20 cellular contexts compared by ENCODE assay signal in the genomic region with DNA sequence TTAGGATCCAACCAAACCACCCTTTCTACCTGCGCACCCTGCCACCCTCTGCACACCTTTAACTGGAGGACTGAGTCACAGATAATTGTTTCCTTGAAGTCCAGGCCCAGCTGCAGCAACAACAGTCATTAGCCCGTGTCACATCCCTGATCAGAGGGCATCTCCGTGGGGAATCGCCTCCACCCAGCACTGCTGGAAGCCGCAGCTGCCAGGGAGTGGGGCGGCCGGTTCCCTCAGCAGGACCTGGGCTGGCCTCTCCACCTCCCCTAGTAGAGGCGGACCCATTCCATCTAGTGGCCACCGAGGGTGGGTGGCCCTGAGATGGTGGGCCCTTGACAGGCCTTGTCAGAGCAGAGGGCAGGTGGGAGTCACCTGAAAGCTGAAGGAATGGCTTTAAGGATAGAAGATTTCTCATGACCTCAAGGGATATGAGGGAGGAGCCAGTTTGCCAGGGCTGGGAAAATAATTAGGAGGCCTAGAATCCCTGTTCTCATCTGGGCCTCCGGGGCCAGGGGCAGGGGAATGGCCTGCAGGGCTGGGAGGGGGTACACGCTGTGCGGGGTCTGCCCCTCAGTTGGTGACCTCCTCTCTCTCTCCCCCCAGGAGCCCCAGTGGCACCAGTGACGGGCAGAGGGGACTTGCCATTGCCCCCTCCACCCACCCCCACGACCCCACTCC. TPM values are rescaled to one million over a fixed set of nuclear protein-coding genes. Genes with fewer than 3 reads are reported as not detected.
DNase-seq lines count a peak whose midpoint lies in the region; ATAC-seq, FAIRE-seq and TF ChIP-seq lines count a peak whose summit lies in the region.
"Had no signal": no experiment of that assay in that cellular context is flagged by ENCODE, and none has a peak within 500 bp of the region (broad histone marks: within the 10 kb centered on the region; RNA-seq: fewer than 3 reads in every experiment).

No MANE protein-coding gene starts in this region.

- peak overlapping the region; percentile 74 for H3K27ac Mint-ChIP-seq in CD8-positive, alpha-beta T cell
- H3K27ac Mint-ChIP-seq in naive thymus-derived CD8-positive, alpha-beta T cell, result peak overlapping the region in 6 of 10 donors; percentile 20 to 84 (median 69)

- TF ChIP-seq CTCF in CD8-positive, alpha-beta T cell (IDR thresholded peaks at IDR 0.05), result no peak
- no peak for TF ChIP-seq CTCF in HCT116 (IDR thresholded peaks at IDR 0.05 in 2 of 3, conservative IDR thresholded peaks at IDR 0.05 in 1 of 3; ENCODE audit: borderline replicate concordance in 1 of 3, insufficient read depth in 1 of 3, low read depth in 2 of 3, low read length in 2 of 3)
- no peak for TF ChIP-seq CTCF in K562 (IDR thresholded peaks at IDR 0.05 in 2 of 3, conservative IDR thresholded peaks at IDR 0.05 in 1 of 3; ENCODE audit: insufficient read depth in 2 of 3, low read depth in 1 of 3, low read length in 3 of 3)

- H3K79me2 ChIP-seq in HCT116 (ENCODE audit: insufficient read depth, low read length) (peaks cover 6% of the 10 kb centered on the region; the same call in 1 of the 2 replicates), K562 (ENCODE audit: control insufficient read depth, insufficient read depth, low read length) (peaks cover 9% of the 10 kb centered on the region; the same call in 2 of the 3 replicates)

- no peaks in the 10 kb centered on the region for H3K9me2 ChIP-seq in HCT116 (ENCODE audit: insufficient read depth)
- H3K9me2 ChIP-seq: SK-N-SH had no signal

- peaks cover 15% of the 10 kb centered on the region for H3K36me3 ChIP-seq in CD8-positive, alpha-beta T cell (ENCODE audit: insufficient read depth, low read length)
- peaks cover 12 to 27% of the 10 kb centered on the region in 2 experiments for H3K36me3 ChIP-seq in HCT116 (ENCODE audit: control insufficient read depth in 1 of 2, insufficient read depth in 2 of 2, low read length in 2 of 2)
- peaks cover 72% of the 10 kb centered on the region for H3K36me3 ChIP-seq in K562 (ENCODE audit: control insufficient read depth, insufficient read depth, low read length)
- H3K36me3 ChIP-seq in HAP-1 (replicated peaks), result peaks cover 42% of the 10 kb centered on the region

- in situ Hi-C loops in K562 (cut with MboI), result no loop called here
- in situ Hi-C loops in HAP-1 (cut with MboI; ENCODE audit: low sequenced_read_pairs), result no loop called here

- no peaks in the 10 kb centered on the region for H3K9me1 ChIP-seq in K562 (ENCODE audit: control insufficient read depth, insufficient read depth, low read length)

- no peak for FAIRE-seq in K562 (lab: Jason Lieb, UNC)

- no peak for TF ChIP-seq POLR2A in HCT116 (IDR thresholded peaks at IDR 0.05; ENCODE audit: borderline replicate concordance, extremely low read depth, insufficient read depth, insufficient read length)
- TF ChIP-seq POLR2A in K562 (conservative IDR thresholded peaks at IDR 0.05), result no peak

- no peaks in the 10 kb centered on the region for H3K27me3 Mint-ChIP-seq in CD8-positive, alpha-beta T cell (ENCODE audit: low read depth)
- no peaks in the 10 kb centered on the region for H3K27me3 Mint-ChIP-seq in naive thymus-derived CD8-positive, alpha-beta T cell

- WGBS in K562 (ENCODE audit: insufficient coverage, low coverage, missing lambda C conversion rate), result 82% methylated on average over 10 of the region's 14 CpGs

- RAD21 ChIA-PET in HCT116 (lab: Charles Lee; ENCODE audit: low non-redundant PET in 1 of 2, low total read pairs in 2 of 2, uncharacterized antibody in 2 of 2, unreplicated experiment in 2 of 2), result no interaction called here

- H3K9me3 ChIP-seq in CD8-positive, alpha-beta T cell (ENCODE audit: low read length), result no peaks in the 10 kb centered on the region
- H3K9me3 ChIP-seq in HCT116 (ENCODE audit: control insufficient read depth in 1 of 2, insufficient read depth in 1 of 2, low read depth in 1 of 2, low read length in 2 of 2) (no peaks in the 10 kb centered on the region), K562 (replicated peaks; ENCODE audit: control insufficient read depth, insufficient read depth, low read depth, low read length) (no peaks in the 10 kb centered on the region), HAP-1 (no peaks in the 10 kb centered on the region)
- H3K9me3 ChIP-seq: BLaER1 treated with 17β-estradiol and CSF1 and Interleukin-3, amounts not matched to agents 10 nM and 100 nM; right atrium auricular region; SK-N-SH; thyroid gland had no signal

- no peak overlapping the region for H2AFZ ChIP-seq in HCT116 (ENCODE audit: low read depth, low read length, poor library complexity, severe bottlenecking)
- no peak overlapping the region for H2AFZ ChIP-seq in K562 (ENCODE audit: low read depth, low read length)

- no peaks in the 10 kb centered on the region for H3K4me1 ChIP-seq in CD8-positive, alpha-beta T cell (ENCODE audit: insufficient read depth, low read length)
- H3K4me1 ChIP-seq in HCT116 (ENCODE audit: control insufficient read depth in 1 of 2, insufficient read depth in 2 of 2, low read length in 2 of 2) (peaks cover 0 to 11% of the 10 kb centered on the region in 2 experiments; a peak in 1 of 4 replicates), K562 (replicated peaks in 1 of 2; ENCODE audit: control insufficient read depth in 2 of 2, insufficient read depth in 2 of 2, low read length in 2 of 2) (peaks cover 0 to 82% of the 10 kb centered on the region in 2 experiments; a peak in 3 of 5 replicates), HAP-1 (no peaks in the 10 kb centered on the region)
- H3K4me1 ChIP-seq: thyroid gland had no signal

- no peak overlapping the region for H3K27ac ChIP-seq in CD8-positive, alpha-beta T cell (ENCODE audit: low read depth, low read length)
- H3K27ac ChIP-seq in HCT116 (ENCODE audit: low read depth, low read length), result no peak overlapping the region
- no peak overlapping the region for H3K27ac ChIP-seq in K562 (ENCODE audit: extremely low read depth, low read depth, low read length)
- H3K27ac ChIP-seq: right atrium auricular region, thyroid gland had no signal

- intact Hi-C loops in CD8-positive, alpha-beta T cell (cut with DNase I, micrococcal nuclease), result no loop called here
- intact Hi-C loops in HCT116 (cut with micrococcal nuclease) (no loop called here), K562 (cut with micrococcal nuclease) (no loop called here), head of caudate nucleus (cut with DNase I) (no loop called here)

- BruUV-seq in HCT116 (replicated peaks; lab: Mats Ljungman, UMichigan) (no TSS peak), K562 (replicated peaks; lab: Mats Ljungman, UMichigan) (no TSS peak)

- H3K9me3 Mint-ChIP-seq in CD8-positive, alpha-beta T cell, result no peaks in the 10 kb centered on the region
- no peaks in the 10 kb centered on the region for H3K9me3 Mint-ChIP-seq in naive thymus-derived CD8-positive, alpha-beta T cell
- H3K9me3 Mint-ChIP-seq: activated naive CD4-positive, alpha-beta T cell treated with anti-CD3 and anti-CD28 coated beads, Interleukin-2, amount 50 U/mL, for 72 hours had no signal

- no peak for TF ChIP-seq EP300 in K562 (IDR thresholded peaks at IDR 0.05; ENCODE audit: low read length)

- no peaks in the 10 kb centered on the region for H3K27me3 ChIP-seq in CD8-positive, alpha-beta T cell (ENCODE audit: insufficient read depth, low read length)
- H3K27me3 ChIP-seq in HCT116 (ENCODE audit: insufficient read depth, low read length), result no peaks in the 10 kb centered on the region
- no peaks in the 10 kb centered on the region for H3K27me3 ChIP-seq in K562 (ENCODE audit: control insufficient read depth in 2 of 2, insufficient read depth in 2 of 2, low read length in 2 of 2)
- no peaks in the 10 kb centered on the region for H3K27me3 ChIP-seq in HAP-1 (ENCODE audit: low read depth)
- H3K27me3 ChIP-seq: BLaER1 treated with 17β-estradiol and CSF1 and Interleukin-3, amounts not matched to agents 10 nM and 100 nM; right atrium auricular region; thyroid gland had no signal

- H3K36me3 Mint-ChIP-seq in CD8-positive, alpha-beta T cell, result peaks cover 60% of the 10 kb centered on the region
- peaks cover 0 to 56% (median 7%) of the 10 kb centered on the region in 3 donors for H3K36me3 Mint-ChIP-seq in naive thymus-derived CD8-positive, alpha-beta T cell

- TF ChIP-seq RAD21 in HCT116 (IDR thresholded peaks at IDR 0.05; ENCODE audit: low read depth) (no peak), K562 (CRISPR knock-in tag; conservative IDR thresholded peaks at IDR 0.05 in 1 of 2, IDR thresholded peaks at IDR 0.05 in 1 of 2) (no peak)

- no peak for ATAC-seq in CD8-positive, alpha-beta T cell
- ATAC-seq in HCT116 (peak; percentile 38; the same call in 1 of the 2 replicates), K562 (peak; percentile 18; the same call in 1 of the 3 replicates), GM18511 (IDR thresholded peaks at IDR 0.05; ENCODE audit: unreplicated experiment) (no peak)
- no peak for ATAC-seq in naive thymus-derived CD8-positive, alpha-beta T cell
- ATAC-seq: activated naive CD4-positive, alpha-beta T cell treated with anti-CD3 and anti-CD28 coated beads, Interleukin-2, amount 50 U/mL, for 72 hours had no signal

- H3K4me2 ChIP-seq in HCT116 (ENCODE audit: low read length) (no peak overlapping the region), K562 (ENCODE audit: insufficient read depth, low read length) (no peak overlapping the region)
- H3K4me2 ChIP-seq: SK-N-SH had no signal

- POLR2A ChIA-PET in CD8-positive, alpha-beta T cell (lab: Charles Lee), result no interaction called here
- POLR2A ChIA-PET in HCT116 (lab: Charles Lee) (no interaction called here), K562 (lab: Yijun Ruan, JAX) (interaction anchor here (0.8 to 1.0 kb wide), 2 partner anchors 9 to 18 kb away, joined by 3 read pairs; partner anchors contain the start of gene ZNF668)
- POLR2A ChIA-PET in naive thymus-derived CD8-positive, alpha-beta T cell (lab: Charles Lee), result interaction anchor here (0.6 to 0.7 kb wide), 2 partner anchors 38 to 393 kb away, joined by 3 read pairs; no protein-coding TSS in a partner anchor

- peaks cover 15% of the 10 kb centered on the region for H3K4me1 Mint-ChIP-seq in CD8-positive, alpha-beta T cell (ENCODE audit: low read depth)
- peaks cover 11 to 40% (median 29%) of the 10 kb centered on the region in 4 donors for H3K4me1 Mint-ChIP-seq in naive thymus-derived CD8-positive, alpha-beta T cell

- H3K9ac ChIP-seq in HCT116 (ENCODE audit: low read length) (no peak overlapping the region), K562 (ENCODE audit: insufficient read depth in 1 of 2, low read depth in 2 of 2, low read length in 2 of 2) (peak overlapping the region in 1 of 2 experiments; percentile 37; a peak in 2 of 4 replicates)
- H3K9ac ChIP-seq: SK-N-SH had no signal

- DNase-seq in CD8-positive, alpha-beta T cell, result no peak
- no peak for DNase-seq in HCT116 (ENCODE audit: low read depth, low spot score)
- DNase-seq in K562 (ENCODE audit: extremely low read depth in 1 of 4, low spot score in 3 of 4), result no peak
- DNase-seq in naive thymus-derived CD8-positive, alpha-beta T cell, result peak in 1 of 10 donors; percentile 35
- no peak for DNase-seq in head of caudate nucleus
- DNase-seq in HAP-1 (ENCODE audit: low spot score in 2 of 2), result no peak
- no peak for DNase-seq in NCI-H774 (lab: John Stamatoyannopoulos, UW)
- DNase-seq: DMS79 treated with DMSO at 0.1 percent for 48 hours; effector memory CD4-positive, alpha-beta T cell; mammary epithelial cell; NCI-H187; NCI-H510A; OCI-M1; SK-N-SH; stimulated activated CD4-positive, alpha-beta T cell treated with anti-CD3 and anti-CD28 coated beads, Interleukin-1b, Interleukin-23, amount 100 ng/mL, for 48 hours; thyroid gland had no signal

- H3K4me3 Mint-ChIP-seq in CD8-positive, alpha-beta T cell, result no peak overlapping the region
- H3K4me3 Mint-ChIP-seq in naive thymus-derived CD8-positive, alpha-beta T cell, result peak overlapping the region in 1 of 10 donors; percentile 11

- CTCF ChIA-PET in CD8-positive, alpha-beta T cell (lab: Charles Lee), result no interaction called here
- CTCF ChIA-PET in HCT116 (lab: Charles Lee), result no interaction called here
- CTCF ChIA-PET in K562 (lab: Yijun Ruan, JAX; ENCODE audit: low intra/inter-chr PET ratio), result no interaction called here

- H3K4me3 ChIP-seq in CD8-positive, alpha-beta T cell (ENCODE audit: low read depth, low read length), result no peak overlapping the region
- H3K4me3 ChIP-seq in HCT116 (replicated peaks in 1 of 2; ENCODE audit: low read depth in 1 of 2, low read length in 2 of 2), result no peak overlapping the region
- no peak overlapping the region for H3K4me3 ChIP-seq in K562
- no peak overlapping the region for H3K4me3 ChIP-seq in HAP-1
- H3K4me3 ChIP-seq: BLaER1 treated with 17β-estradiol and CSF1 and Interleukin-3, amounts not matched to agents 10 nM and 100 nM; right atrium auricular region; thyroid gland had no signal

- H4K20me1 ChIP-seq in HCT116 (ENCODE audit: insufficient read depth) (no peaks in the 10 kb centered on the region), K562 (replicated peaks; ENCODE audit: control insufficient read depth, insufficient read depth, low read length) (0 out of 2 replicates have a peak, but pooled peaks cover 5% of the 10 kb centered on the region)

RNA-seq across cellular contexts. Expression of gene PRSS53, which starts 6.2 kb away (rescaled TPM):
- total RNA-seq in CD8-positive, alpha-beta T cell, result 1 to 10 TPM; 3.1 to 5.9 TPM
- 11.6 TPM for total RNA-seq in HCT116 (2021; ENCODE audit: unreplicated experiment)
- polyA plus RNA-seq in HCT116 (2012), result 5.4 and 5.7 TPM in 2 replicates
- total RNA-seq in K562 (2011; cell fraction: chromatin; rRNA removed; ENCODE audit: low replicate concordance), result 11.2 and 29.6 TPM in 2 replicates
- total RNA-seq in K562 (2011; cell fraction: nucleolus; rRNA removed), result 16.2 and 17.5 TPM in 2 replicates
- 15.5 and 16.0 TPM in 2 replicates for total RNA-seq in K562 (2011; cell fraction: nucleoplasm; rRNA removed)
- total RNA-seq in K562 (2014; rRNA removed), result 0.78 and 1.1 TPM in 2 replicates
- total RNA-seq in K562 (2014; rRNA removed; fragmentation: Illumina TruSeq; extraction: Trizol), result 0.16 and 0.40 TPM in 2 replicates
- 0.43 and 0.57 TPM in 2 replicates for total RNA-seq in K562 (2015; rRNA removed; fragmentation: Illumina TruSeq; extraction: Trizol)
- 0.85 and 1.3 TPM in 2 replicates for total RNA-seq in K562 (2021)
- 0.78 and 1.9 TPM in 2 replicates for polyA plus RNA-seq in K562 (2011; rRNA removed)
- polyA plus RNA-seq in K562 (2011; cell fraction: cytosol; rRNA removed), result 0.51 and 1.0 TPM in 2 replicates
- 23.4 and 25.9 TPM in 2 replicates for polyA plus RNA-seq in K562 (2011; cell fraction: nucleus; rRNA removed)
- polyA plus RNA-seq in K562 (2012), result 1.2 and 4.1 TPM in 2 replicates
- 0.45 and 0.69 TPM in 2 replicates for polyA plus RNA-seq in K562 (2014; fragmentation: Illumina TruSeq; extraction: Trizol)
- not detected for polyA plus RNA-seq in K562 (2014; fragmentation: Nextera tagmentation; extraction: Ambion mirVana)
- polyA plus RNA-seq in K562 (2014; rRNA removed), result 1.7 and 1.9 TPM in 2 replicates
- polyA minus RNA-seq in K562 (2011; rRNA and poly(A)+ RNA removed), result 0.63 and 0.78 TPM in 2 replicates
- polyA minus RNA-seq in K562 (2011; cell fraction: cytosol; rRNA and poly(A)+ RNA removed), result 0.27 and 0.29 TPM in 2 replicates
- polyA minus RNA-seq in K562 (2011; cell fraction: nucleus; rRNA and poly(A)+ RNA removed), result 4.4 and 6.1 TPM in 2 replicates
- total RNA-seq in naive thymus-derived CD8-positive, alpha-beta T cell, result 10 to 100 TPM; 11.1 to 11.4 TPM
- under 1 TPM; 0.49 to 0.54 (median 0.51) TPM for polyA plus RNA-seq in naive thymus-derived CD8-positive, alpha-beta T cell

RNA-seq across cellular contexts. Expression of gene ZNF646, which starts 8.3 kb away (rescaled TPM):
- total RNA-seq in CD8-positive, alpha-beta T cell, result 10 to 100 TPM; 16.6 to 18.7 TPM
- total RNA-seq in HCT116 (2021; ENCODE audit: unreplicated experiment) (17.7 TPM), K562 (2014; rRNA removed) (17.3 and 20.7 TPM in 2 replicates), K562 (2014; rRNA removed; fragmentation: Illumina TruSeq; extraction: Trizol) (3.8 and 4.3 TPM in 2 replicates), K562 (2015; rRNA removed; fragmentation: Illumina TruSeq; extraction: Trizol) (10.6 and 10.7 TPM in 2 replicates), K562 (2021) (16.1 and 20.6 TPM in 2 replicates)
- 10.3 and 11.0 TPM in 2 replicates for polyA plus RNA-seq in HCT116 (2012)
- 12.6 and 34.4 TPM in 2 replicates for total RNA-seq in K562 (2011; cell fraction: chromatin; rRNA removed; ENCODE audit: low replicate concordance)
- total RNA-seq in K562 (2011; cell fraction: nucleolus; rRNA removed), result 23.8 and 35.7 TPM in 2 replicates
- 21.6 and 22.9 TPM in 2 replicates for total RNA-seq in K562 (2011; cell fraction: nucleoplasm; rRNA removed)
- polyA plus RNA-seq in K562 (2011; rRNA removed) (3.4 and 4.8 TPM in 2 replicates), K562 (2014; fragmentation: Illumina TruSeq; extraction: Trizol) (8.0 and 11.1 TPM in 2 replicates), K562 (2014; fragmentation: Nextera tagmentation; extraction: Ambion mirVana) (under 1 TPM; 0.08 to 0.10 TPM), K562 (2014; rRNA removed) (9.9 and 10.4 TPM in 2 replicates)
- 4.3 and 7.8 TPM in 2 replicates for polyA plus RNA-seq in K562 (2011; cell fraction: cytosol; rRNA removed)
- 11.0 and 21.5 TPM in 2 replicates for polyA plus RNA-seq in K562 (2011; cell fraction: nucleus; rRNA removed)
- polyA plus RNA-seq in K562 (2012), result 8.4 and 10.0 TPM in 2 replicates
- polyA minus RNA-seq in K562 (2011; rRNA and poly(A)+ RNA removed), result 5.2 and 7.5 TPM in 2 replicates
- polyA minus RNA-seq in K562 (2011; cell fraction: cytosol; rRNA and poly(A)+ RNA removed), result 8.0 and 10.5 TPM in 2 replicates
- polyA minus RNA-seq in K562 (2011; cell fraction: nucleus; rRNA and poly(A)+ RNA removed), result 24.8 and 25.0 TPM in 2 replicates
- total RNA-seq in naive thymus-derived CD8-positive, alpha-beta T cell, result 10 to 100 TPM; 33.2 to 35.7 TPM
- polyA plus RNA-seq in naive thymus-derived CD8-positive, alpha-beta T cell, result 1 to 10 TPM; 2.8 to 9.1 (median 4.0) TPM

RNA-seq across cellular contexts. Expression of gene ZNF668, which starts 8.5 kb away (rescaled TPM):
- 10 to 100 TPM; 10.1 to 11.1 TPM for total RNA-seq in CD8-positive, alpha-beta T cell
- total RNA-seq in HCT116 (2021; ENCODE audit: unreplicated experiment) (16.8 TPM), K562 (2014; rRNA removed) (8.1 and 11.4 TPM in 2 replicates), K562 (2014; rRNA removed; fragmentation: Illumina TruSeq; extraction: Trizol) (0.83 and 1.6 TPM in 2 replicates), K562 (2015; rRNA removed; fragmentation: Illumina TruSeq; extraction: Trizol) (4.4 and 5.2 TPM in 2 replicates), K562 (2021) (13.5 and 15.3 TPM in 2 replicates)
- 9.2 and 11.5 TPM in 2 replicates for polyA plus RNA-seq in HCT116 (2012)
- 5.0 and 15.9 TPM in 2 replicates for total RNA-seq in K562 (2011; cell fraction: chromatin; rRNA removed; ENCODE audit: low replicate concordance)
- 15.7 and 17.7 TPM in 2 replicates for total RNA-seq in K562 (2011; cell fraction: nucleolus; rRNA removed)
- total RNA-seq in K562 (2011; cell fraction: nucleoplasm; rRNA removed), result 7.7 and 10.0 TPM in 2 replicates
- polyA plus RNA-seq in K562 (2011; rRNA removed) (3.0 and 4.7 TPM in 2 replicates), K562 (2014; fragmentation: Illumina TruSeq; extraction: Trizol) (3.1 and 3.3 TPM in 2 replicates), K562 (2014; fragmentation: Nextera tagmentation; extraction: Ambion mirVana) (under 1 TPM in 1 of 2 experiments, not detected in 1; 0.04 TPM), K562 (2014; rRNA removed) (7.9 and 10.1 TPM in 2 replicates)
- 5.7 and 17.3 TPM in 2 replicates for polyA plus RNA-seq in K562 (2011; cell fraction: cytosol; rRNA removed)
- polyA plus RNA-seq in K562 (2011; cell fraction: nucleus; rRNA removed), result 5.7 and 10.3 TPM in 2 replicates
- polyA plus RNA-seq in K562 (2012), result 6.9 and 8.6 TPM in 2 replicates
- polyA minus RNA-seq in K562 (2011; rRNA and poly(A)+ RNA removed), result 2.5 and 3.0 TPM in 2 replicates
- polyA minus RNA-seq in K562 (2011; cell fraction: cytosol; rRNA and poly(A)+ RNA removed), result 6.7 and 10.6 TPM in 2 replicates
- 4.4 and 4.7 TPM in 2 replicates for polyA minus RNA-seq in K562 (2011; cell fraction: nucleus; rRNA and poly(A)+ RNA removed)
- 10 to 100 TPM; 11.7 to 13.7 TPM for total RNA-seq in naive thymus-derived CD8-positive, alpha-beta T cell
- polyA plus RNA-seq in naive thymus-derived CD8-positive, alpha-beta T cell, result 1 to 10 TPM; 4.2 to 9.1 (median 7.5) TPM

RNA-seq across cellular contexts. Expression of gene VKORC1, which starts 12.1 kb away (rescaled TPM):
- 10 to 100 TPM; 23.0 to 27.2 TPM for total RNA-seq in CD8-positive, alpha-beta T cell
- total RNA-seq in HCT116 (2021; ENCODE audit: unreplicated experiment) (83.8 TPM), K562 (2014; rRNA removed) (68.1 and 83.3 TPM in 2 replicates), K562 (2014; rRNA removed; fragmentation: Illumina TruSeq; extraction: Trizol) (28.8 and 32.1 TPM in 2 replicates), K562 (2015; rRNA removed; fragmentation: Illumina TruSeq; extraction: Trizol) (36.1 and 37.2 TPM in 2 replicates), K562 (2021) (62.1 and 66.1 TPM in 2 replicates)
- polyA plus RNA-seq in HCT116 (2012), result 195 and 218 TPM in 2 replicates
- total RNA-seq in K562 (2011; cell fraction: chromatin; rRNA removed; ENCODE audit: low replicate concordance), result 51.0 and 124 TPM in 2 replicates
- 125 and 158 TPM in 2 replicates for total RNA-seq in K562 (2011; cell fraction: nucleolus; rRNA removed)
- 125 and 133 TPM in 2 replicates for total RNA-seq in K562 (2011; cell fraction: nucleoplasm; rRNA removed)
- polyA plus RNA-seq in K562 (2011; rRNA removed) (119 and 164 TPM in 2 replicates), K562 (2014; fragmentation: Illumina TruSeq; extraction: Trizol) (70.3 and 79.1 TPM in 2 replicates), K562 (2014; fragmentation: Nextera tagmentation; extraction: Ambion mirVana) (10 to 100 TPM; 30.0 to 47.3 TPM), K562 (2014; rRNA removed) (112 and 121 TPM in 2 replicates)
- polyA plus RNA-seq in K562 (2011; cell fraction: cytosol; rRNA removed), result 399 and 484 TPM in 2 replicates
- 102 and 144 TPM in 2 replicates for polyA plus RNA-seq in K562 (2011; cell fraction: nucleus; rRNA removed)
- polyA plus RNA-seq in K562 (2012), result 97.9 and 107 TPM in 2 replicates
- 83.5 and 88.3 TPM in 2 replicates for polyA minus RNA-seq in K562 (2011; rRNA and poly(A)+ RNA removed)
- polyA minus RNA-seq in K562 (2011; cell fraction: cytosol; rRNA and poly(A)+ RNA removed), result 42.0 and 44.3 TPM in 2 replicates
- 18.0 and 29.5 TPM in 2 replicates for polyA minus RNA-seq in K562 (2011; cell fraction: nucleus; rRNA and poly(A)+ RNA removed)
- 10 to 100 TPM; 42.0 to 47.8 TPM for total RNA-seq in naive thymus-derived CD8-positive, alpha-beta T cell
- 100 to 1,000 TPM in 1 of 3 donors, 10 to 100 TPM in 2; 98.2 to 109 (median 99.1) TPM for polyA plus RNA-seq in naive thymus-derived CD8-positive, alpha-beta T cell

RNA-seq across cellular contexts. Expression of gene BCKDK, which starts 25.7 kb away (rescaled TPM):
- 1 to 10 TPM; 5.6 to 7.6 TPM for total RNA-seq in CD8-positive, alpha-beta T cell
- total RNA-seq in HCT116 (2021; ENCODE audit: unreplicated experiment) (60.7 TPM), K562 (2014; rRNA removed) (29.1 and 36.4 TPM in 2 replicates), K562 (2014; rRNA removed; fragmentation: Illumina TruSeq; extraction: Trizol) (6.0 and 9.0 TPM in 2 replicates), K562 (2015; rRNA removed; fragmentation: Illumina TruSeq; extraction: Trizol) (10.8 and 11.7 TPM in 2 replicates), K562 (2021) (33.1 and 34.8 TPM in 2 replicates)
- polyA plus RNA-seq in HCT116 (2012), result 85.2 and 87.3 TPM in 2 replicates
- total RNA-seq in K562 (2011; cell fraction: chromatin; rRNA removed; ENCODE audit: low replicate concordance), result 17.8 and 57.4 TPM in 2 replicates
- 36.7 and 44.2 TPM in 2 replicates for total RNA-seq in K562 (2011; cell fraction: nucleolus; rRNA removed)
- total RNA-seq in K562 (2011; cell fraction: nucleoplasm; rRNA removed), result 21.8 and 24.5 TPM in 2 replicates
- polyA plus RNA-seq in K562 (2011; rRNA removed) (13.1 and 23.5 TPM in 2 replicates), K562 (2014; fragmentation: Illumina TruSeq; extraction: Trizol) (22.4 and 29.2 TPM in 2 replicates), K562 (2014; fragmentation: Nextera tagmentation; extraction: Ambion mirVana) (1 to 10 TPM in 1 of 2 experiments, under 1 TPM in 1; 0.58 to 1.5 TPM), K562 (2014; rRNA removed) (25.1 and 27.1 TPM in 2 replicates)
- 16.2 and 36.5 TPM in 2 replicates for polyA plus RNA-seq in K562 (2011; cell fraction: cytosol; rRNA removed)
- polyA plus RNA-seq in K562 (2011; cell fraction: nucleus; rRNA removed), result 62.9 and 85.4 TPM in 2 replicates
- polyA plus RNA-seq in K562 (2012), result 24.6 and 34.3 TPM in 2 replicates
- polyA minus RNA-seq in K562 (2011; rRNA and poly(A)+ RNA removed), result 9.3 and 10.0 TPM in 2 replicates
- 16.1 and 18.6 TPM in 2 replicates for polyA minus RNA-seq in K562 (2011; cell fraction: cytosol; rRNA and poly(A)+ RNA removed)
- polyA minus RNA-seq in K562 (2011; cell fraction: nucleus; rRNA and poly(A)+ RNA removed), result 29.1 and 36.5 TPM in 2 replicates
- total RNA-seq in naive thymus-derived CD8-positive, alpha-beta T cell, result 10 to 100 TPM; 17.1 to 19.7 TPM
- 10 to 100 TPM; 20.8 to 30.8 (median 23.4) TPM for polyA plus RNA-seq in naive thymus-derived CD8-positive, alpha-beta T cell

Comparison
In these comparisons a context has a peak if more than half of its experiments do, and no peak if none do; other contexts are left out.
1. ATAC-seq: peak in HCT116 (single experiment) and K562 (single experiment); none in CD8-positive, alpha-beta T cell (single experiment), naive thymus-derived CD8-positive, alpha-beta T cell (0 of 2) and GM18511 (single experiment).
2. POLR2A ChIA-PET loops: an anchor here in K562 (0.8 to 1.0 kb wide) and naive thymus-derived CD8-positive, alpha-beta T cell (0.6 to 0.7 kb wide); none called in CD8-positive, alpha-beta T cell and HCT116.